In the genomic region with DNA sequence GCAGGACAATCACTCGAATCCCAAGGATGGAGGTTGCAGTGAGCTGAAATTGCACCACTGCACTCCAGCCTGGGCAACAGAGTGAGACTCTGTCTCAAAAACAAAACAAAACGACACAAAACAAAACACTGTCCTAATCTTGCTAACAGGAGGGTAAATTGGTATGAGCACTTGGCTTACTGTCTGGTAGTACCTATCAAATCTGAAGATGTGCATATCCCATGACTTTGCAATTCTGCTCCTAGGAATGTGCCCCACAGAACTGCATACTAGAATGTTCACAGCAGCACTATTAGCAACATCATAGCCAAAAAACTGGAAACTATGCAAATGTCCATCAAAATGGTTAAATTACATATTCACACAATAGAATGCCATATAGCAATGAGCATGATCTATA, we compare ENCODE assay signal across 24 cellular contexts. TPM values are rescaled to one million over a fixed set of nuclear protein-coding genes. Genes with fewer than 3 reads are reported as not detected.
A peak's percentile ranks its signal among the peaks of the same experiment; 100 is the strongest.
DNase-seq lines count a peak whose midpoint lies in the region; ATAC-seq, FAIRE-seq and TF ChIP-seq lines count a peak whose summit lies in the region.
"Had no signal": no experiment of that assay in that cellular context is flagged by ENCODE, and none has a peak within 500 bp of the region (broad histone marks: within the 10 kb centered on the region; RNA-seq: fewer than 3 reads in every experiment).

No MANE protein-coding gene starts in this region.

- H3K9me3 ChIP-seq in HepG2 (ENCODE audit: low read length), result no peaks in the 10 kb centered on the region
- no peaks in the 10 kb centered on the region for H3K9me3 ChIP-seq in right lobe of liver
- H3K9me3 ChIP-seq in osteoblast (ENCODE audit: low read depth, low read length), result no peaks in the 10 kb centered on the region
- H3K9me3 ChIP-seq in adrenal gland (replicated peaks in 1 of 3), result no peaks in the 10 kb centered on the region
- H3K9me3 ChIP-seq: BLaER1, Caco-2 had no signal

- POLR2A ChIA-PET in HepG2 (lab: Yijun Ruan, JAX), result interaction anchor here (1.2 to 2.0 kb wide), 2 partner anchors 12 to 55 kb away, joined by 3 to 14 read pairs; no protein-coding TSS in a partner anchor

- no peaks in the 10 kb centered on the region for H3K4me1 ChIP-seq in HepG2 (ENCODE audit: insufficient read depth, low read length)
- no peaks in the 10 kb centered on the region for H3K4me1 ChIP-seq in right lobe of liver
- H3K4me1 ChIP-seq in osteoblast (ENCODE audit: insufficient read depth, low read length), result no peaks in the 10 kb centered on the region
- H3K4me1 ChIP-seq in adrenal gland (replicated peaks in 1 of 2), result no peaks in the 10 kb centered on the region
- H3K4me1 ChIP-seq: BLaER1, Caco-2 had no signal

- H3K27ac Mint-ChIP-seq in brain, result peak overlapping the region in 3 of 5 experiments; percentile 20 to 48 (median 29)
- H3K27ac Mint-ChIP-seq: B cell; CD4-positive, CD25-positive, alpha-beta regulatory T cell; CD8-positive, alpha-beta T cell had no signal

- peaks cover 53 to 94% of the 10 kb centered on the region in 2 experiments for H3K36me3 ChIP-seq in HepG2 (replicated peaks in 1 of 2; ENCODE audit: control insufficient read depth in 1 of 2, insufficient read depth in 2 of 2, low read length in 2 of 2)
- H3K36me3 ChIP-seq in right lobe of liver, result peaks cover 15 to 80% (median 57%) of the 10 kb centered on the region in 4 donors
- peaks cover 95% of the 10 kb centered on the region for H3K36me3 ChIP-seq in osteoblast (ENCODE audit: insufficient read depth, low read length)
- peaks cover 0 to 89% of the 10 kb centered on the region in 2 donors for H3K36me3 ChIP-seq in adrenal gland (replicated peaks in 1 of 2)

- intact Hi-C loops in HepG2 (cut with micrococcal nuclease; ENCODE audit: unreplicated experiment) (no loop called here), right lobe of liver (cut with DNase I) (no loop called here), adrenal gland (cut with DNase I) (no loop called here)

- TSS peak; percentile 5 for BruUV-seq in HepG2 (replicated peaks; lab: Mats Ljungman, UMichigan)

- DNase-seq in HepG2 (ENCODE audit: low spot score) (no peak), right lobe of liver (no peak), osteoblast (ENCODE audit: insufficient read length, low spot score, missing footprints) (peak; percentile 37), adrenal gland (no peak)
- no peak for DNase-seq in stimulated activated naive CD4-positive, alpha-beta T cell (lab: John Stamatoyannopoulos, UW)
- DNase-seq: Caco-2; CD4-positive, CD25-positive, alpha-beta regulatory T cell; CD8-positive, alpha-beta T cell; DMS153; DND-41; GM23248; H7; HCEC 1CT had no signal

- H3K79me2 ChIP-seq in HepG2 (ENCODE audit: insufficient read depth, low read length), result peaks cover 12% of the 10 kb centered on the region
- peaks cover 23% of the 10 kb centered on the region for H3K79me2 ChIP-seq in osteoblast (ENCODE audit: insufficient read depth, low read length)

- 98% methylated on average over 2 of the region's 2 CpGs for WGBS in HepG2 (ENCODE audit: low lambda C conversion rate)
- 90% methylated on average over 2 of the region's 2 CpGs for WGBS in right lobe of liver (ENCODE audit: insufficient coverage, low coverage, low lambda C conversion rate, missing lambda C conversion rate)
- WGBS in adrenal gland, 4 donors, result 85 to 98% (median 94%) methylated on average over 2 of the region's 2 CpGs

- H3K9ac ChIP-seq in HepG2 (ENCODE audit: insufficient read depth, low read depth, low read length), result no peak overlapping the region
- H3K9ac ChIP-seq: BLaER1, GM23248 had no signal

- TF ChIP-seq EP300 in HepG2 (IDR thresholded peaks at IDR 0.05; ENCODE audit: low read depth in 2 of 2, low read length in 2 of 2) (no peak), HepG2 (CRISPR knock-in tag; IDR thresholded peaks at IDR 0.05; ENCODE audit: borderline replicate concordance) (no peak)

- H3K27ac ChIP-seq in HepG2 (ENCODE audit: extremely low read length, insufficient read depth, low read length), result no peak overlapping the region
- no peak overlapping the region for H3K27ac ChIP-seq in right lobe of liver
- H3K27ac ChIP-seq in osteoblast (ENCODE audit: low read depth, low read length), result no peak overlapping the region
- no peak overlapping the region for H3K27ac ChIP-seq in adrenal gland
- H3K27ac ChIP-seq: 22Rv1, BLaER1, C4-2B, GM23248 had no signal

- H4K20me1 ChIP-seq in HepG2 (ENCODE audit: insufficient read depth, low read length) (peaks cover 19% of the 10 kb centered on the region), osteoblast (ENCODE audit: insufficient read depth, low read length) (peaks cover 23% of the 10 kb centered on the region)

- H3K4me3 ChIP-seq in HepG2 (replicated peaks in 1 of 3; ENCODE audit: insufficient read depth in 1 of 3, low read depth in 2 of 3, low read length in 3 of 3) (no peak overlapping the region), right lobe of liver (no peak overlapping the region), osteoblast (ENCODE audit: insufficient read depth, low read length) (no peak overlapping the region), adrenal gland (no peak overlapping the region)
- H3K4me3 ChIP-seq: BLaER1, GM23248 had no signal

- ATAC-seq in HepG2 (no peak), right lobe of liver (no peak), HG03045 (IDR thresholded peaks at IDR 0.05; ENCODE audit: unreplicated experiment) (no peak), GM19351 (IDR thresholded peaks at IDR 0.05; ENCODE audit: unreplicated experiment) (no peak)
- ATAC-seq: CD8-positive, alpha-beta T cell had no signal

- H3K9me3 Mint-ChIP-seq in brain, result peaks cover 7 to 34% (median 23%) of the 10 kb centered on the region in 5 experiments
- H3K9me3 Mint-ChIP-seq: CD4-positive, CD25-positive, alpha-beta regulatory T cell had no signal

- no peak overlapping the region for H2AFZ ChIP-seq in HepG2 (ENCODE audit: low read length)
- H2AFZ ChIP-seq in osteoblast (ENCODE audit: low read length), result no peak overlapping the region
- H2AFZ ChIP-seq: GM23248 had no signal

- no peaks in the 10 kb centered on the region for H3K27me3 ChIP-seq in HepG2 (ENCODE audit: control insufficient read depth in 1 of 2, insufficient read depth in 2 of 2, low read length in 2 of 2)
- H3K27me3 ChIP-seq in right lobe of liver, result no peaks in the 10 kb centered on the region
- H3K27me3 ChIP-seq in osteoblast (ENCODE audit: insufficient read depth, low read length), result no peaks in the 10 kb centered on the region
- no peaks in the 10 kb centered on the region for H3K27me3 ChIP-seq in adrenal gland
- H3K27me3 ChIP-seq: BLaER1 had no signal

- CTCF ChIA-PET in HepG2 (lab: Yijun Ruan, JAX; ENCODE audit: low intra/inter-chr PET ratio, low total read pairs), result no interaction called here

- no peak for TF ChIP-seq CTCF in HepG2 (CRISPR knock-in tag; IDR thresholded peaks at IDR 0.05)
- no peak for TF ChIP-seq CTCF in right lobe of liver (IDR thresholded peaks at IDR 0.05)
- no peak for TF ChIP-seq CTCF in brain (conservative IDR thresholded peaks at IDR 0.05)
- TF ChIP-seq CTCF in osteoblast (IDR thresholded peaks at IDR 0.05; ENCODE audit: extremely low read depth, low read depth, low read length), result no peak
- no peak for TF ChIP-seq CTCF in adrenal gland (IDR thresholded peaks at IDR 0.05)

- H3K4me2 ChIP-seq in HepG2 (ENCODE audit: low read depth, low read length), result no peak overlapping the region
- no peak overlapping the region for H3K4me2 ChIP-seq in osteoblast (ENCODE audit: insufficient read depth, low read length)
- H3K4me2 ChIP-seq: BLaER1 had no signal

- no peak for TF ChIP-seq POLR2A in HepG2 (IDR thresholded peaks at IDR 0.05; ENCODE audit: insufficient read depth in 1 of 2, low read depth in 2 of 2, low read length in 2 of 2)
- TF ChIP-seq POLR2A in right lobe of liver (IDR thresholded peaks at IDR 0.05), result no peak
- TF ChIP-seq POLR2A in adrenal gland (IDR thresholded peaks at IDR 0.05), result no peak

- peaks cover 97% of the 10 kb centered on the region for H3K36me3 Mint-ChIP-seq in brain
- H3K36me3 Mint-ChIP-seq: CD4-positive, CD25-positive, alpha-beta regulatory T cell had no signal

- no peaks in the 10 kb centered on the region for H3K4me1 Mint-ChIP-seq in brain
- H3K4me1 Mint-ChIP-seq: B cell; CD4-positive, CD25-positive, alpha-beta regulatory T cell had no signal

- in situ Hi-C loops in HepG2 (cut with HindIII; ENCODE audit: extremely low pct_ligation_motif_present, low pct_unique_long_range_greater_than_20kb), result no loop called here

- H3K4me3 Mint-ChIP-seq in brain, result no peak overlapping the region
- H3K4me3 Mint-ChIP-seq: B cell; CD4-positive, CD25-positive, alpha-beta regulatory T cell; CD8-positive, alpha-beta T cell had no signal

- TF ChIP-seq RAD21 in HepG2 (CRISPR knock-in tag; IDR thresholded peaks at IDR 0.05), result no peak

- no peak for FAIRE-seq in HepG2 (lab: Jason Lieb, UNC)
- FAIRE-seq: A204.1, G401.6, GM12892, H1 had no signal

- no peaks in the 10 kb centered on the region for H3K27me3 Mint-ChIP-seq in brain
- H3K27me3 Mint-ChIP-seq: B cell had no signal

RNA-seq across cellular contexts. Expression of a gene that starts 15.7 kb away (rescaled TPM):
- 84.6 and 132 TPM in 2 replicates for total RNA-seq in HepG2 (2016; rRNA removed; fragmentation: Illumina TruSeq; extraction: Trizol)
- 43.5 and 50.3 TPM in 2 replicates for total RNA-seq in HepG2 (2016; cell fraction: cytosol; rRNA removed; fragmentation: Illumina TruSeq; extraction: Trizol; ENCODE audit: low read depth)
- total RNA-seq in HepG2 (2016; cell fraction: insoluble cytoplasmic fraction; rRNA removed; fragmentation: Illumina TruSeq; extraction: Trizol), result 77.0 and 127 TPM in 2 replicates
- 144 and 145 TPM in 2 replicates for total RNA-seq in HepG2 (2016; cell fraction: membrane; rRNA removed; fragmentation: Illumina TruSeq; extraction: Trizol)
- 105 and 134 TPM in 2 replicates for total RNA-seq in HepG2 (2016; cell fraction: nucleus; rRNA removed; fragmentation: Illumina TruSeq; extraction: Trizol)
- 242 and 284 TPM in 2 replicates for polyA plus RNA-seq in HepG2 (2011; rRNA removed)
- 101 and 160 TPM in 2 replicates for polyA plus RNA-seq in HepG2 (2011; cell fraction: cytosol; rRNA removed)
- polyA plus RNA-seq in HepG2 (2011; cell fraction: nucleus; rRNA removed), result 555 and 802 TPM in 2 replicates
- polyA plus RNA-seq in HepG2 (2012), result 157 and 253 TPM in 2 replicates
- 47.6 and 47.9 TPM in 2 replicates for polyA plus RNA-seq in HepG2 (2016; cell fraction: cytosol; fragmentation: Illumina TruSeq; extraction: Trizol; ENCODE audit: low read depth)
- polyA plus RNA-seq in HepG2 (2016; cell fraction: insoluble cytoplasmic fraction; fragmentation: Illumina TruSeq; extraction: Trizol; ENCODE audit: low read depth), result 136 and 193 TPM in 2 replicates
- polyA plus RNA-seq in HepG2 (2016; cell fraction: membrane; fragmentation: Illumina TruSeq; extraction: Trizol; ENCODE audit: low read depth), result 144 and 154 TPM in 2 replicates
- polyA plus RNA-seq in HepG2 (2016; cell fraction: nucleus; fragmentation: Illumina TruSeq; extraction: Trizol; ENCODE audit: insufficient read depth, low read depth), result 467 and 522 TPM in 2 replicates
- polyA minus RNA-seq in HepG2 (2011; rRNA and poly(A)+ RNA removed; ENCODE audit: low replicate concordance), result 24.5 and 186 TPM in 2 replicates
- polyA minus RNA-seq in HepG2 (2011; cell fraction: cytosol; rRNA and poly(A)+ RNA removed), result 155 and 166 TPM in 2 replicates
- 97.5 and 127 TPM in 2 replicates for polyA minus RNA-seq in HepG2 (2011; cell fraction: nucleus; rRNA and poly(A)+ RNA removed)
- total RNA-seq in right lobe of liver, result 100 to 1,000 TPM in 2 of 6 experiments, 10 to 100 TPM in 4; 28.5 to 117 (median 80.2) TPM
- 231 TPM for polyA plus RNA-seq in brain (ENCODE audit: insufficient read depth, low read depth, low replicate concordance)
- total RNA-seq in osteoblast, result 54.2 and 56.5 TPM in 2 replicates
- 100 to 1,000 TPM in 1 of 8 donors, 10 to 100 TPM in 7; 60.1 to 127 (median 76.2) TPM for total RNA-seq in adrenal gland
- polyA plus RNA-seq in adrenal gland, result 100 to 1,000 TPM in 1 of 3 donors, 10 to 100 TPM in 2; 32.4 to 145 (median 39.2) TPM
- polyA plus RNA-seq: CD4-positive, CD25-positive, alpha-beta regulatory T cell had no signal

RNA-seq across cellular contexts. Expression of a gene that starts 23.8 kb away (rescaled TPM):
- 1.2 and 1.4 TPM in 2 replicates for total RNA-seq in HepG2 (2016; rRNA removed; fragmentation: Illumina TruSeq; extraction: Trizol)
- total RNA-seq in HepG2 (2016; cell fraction: cytosol; rRNA removed; fragmentation: Illumina TruSeq; extraction: Trizol; ENCODE audit: low read depth), result 1.0 and 1.6 TPM in 2 replicates
- 1.2 and 1.3 TPM in 2 replicates for total RNA-seq in HepG2 (2016; cell fraction: insoluble cytoplasmic fraction; rRNA removed; fragmentation: Illumina TruSeq; extraction: Trizol)
- 1.8 and 2.4 TPM in 2 replicates for total RNA-seq in HepG2 (2016; cell fraction: membrane; rRNA removed; fragmentation: Illumina TruSeq; extraction: Trizol)
- total RNA-seq in HepG2 (2016; cell fraction: nucleus; rRNA removed; fragmentation: Illumina TruSeq; extraction: Trizol), result 0.31 and 0.40 TPM in 2 replicates
- polyA plus RNA-seq in HepG2 (2011; rRNA removed), result 1.3 and 1.6 TPM in 2 replicates
- 1.1 and 2.2 TPM in 2 replicates for polyA plus RNA-seq in HepG2 (2011; cell fraction: cytosol; rRNA removed)
- polyA plus RNA-seq in HepG2 (2011; cell fraction: nucleus; rRNA removed), result 0.83 and 1.9 TPM in 2 replicates
- 0.83 TPM in 2 replicates for polyA plus RNA-seq in HepG2 (2012)
- polyA plus RNA-seq in HepG2 (2016; cell fraction: cytosol; fragmentation: Illumina TruSeq; extraction: Trizol; ENCODE audit: low read depth), result 1.3 and 2.1 TPM in 2 replicates
- 0.84 and 0.90 TPM in 2 replicates for polyA plus RNA-seq in HepG2 (2016; cell fraction: insoluble cytoplasmic fraction; fragmentation: Illumina TruSeq; extraction: Trizol; ENCODE audit: low read depth)
- polyA plus RNA-seq in HepG2 (2016; cell fraction: membrane; fragmentation: Illumina TruSeq; extraction: Trizol; ENCODE audit: low read depth), result 1.2 and 1.6 TPM in 2 replicates
- polyA plus RNA-seq in HepG2 (2016; cell fraction: nucleus; fragmentation: Illumina TruSeq; extraction: Trizol; ENCODE audit: insufficient read depth, low read depth), result 0.96 and 1.1 TPM in 2 replicates
- polyA minus RNA-seq in HepG2 (2011; rRNA and poly(A)+ RNA removed; ENCODE audit: low replicate concordance), result 1.0 TPM in 1 of 2 replicates, not detected in the other
- polyA minus RNA-seq in HepG2 (2011; cell fraction: cytosol; rRNA and poly(A)+ RNA removed), result 0.35 TPM in 1 of 2 replicates, not detected in the other
- polyA minus RNA-seq in HepG2 (2011; cell fraction: nucleus; rRNA and poly(A)+ RNA removed), result 0.50 and 1.5 TPM in 2 replicates
- total RNA-seq in right lobe of liver, result 1 to 10 TPM in 1 of 6 experiments, under 1 TPM in 5; 0.27 to 1.1 (median 0.49) TPM
- 6.7 TPM for polyA plus RNA-seq in brain (ENCODE audit: insufficient read depth, low read depth, low replicate concordance)
- 5.6 and 9.4 TPM in 2 replicates for total RNA-seq in osteoblast
- 10 to 100 TPM; 16.8 to 62.9 (median 40.3) TPM for total RNA-seq in adrenal gland
- polyA plus RNA-seq in adrenal gland, result 10 to 100 TPM in 2 of 3 donors, 1 to 10 TPM in 1; 3.2 to 36.5 (median 35.0) TPM
- total RNA-seq: B cell; CD4-positive, CD25-positive, alpha-beta regulatory T cell; GM23248 had no signal
- polyA plus RNA-seq: CD4-positive, CD25-positive, alpha-beta regulatory T cell; GM23248 had no signal
